In genomic region chr7:106779877-106780276, GRCh38 we compare ENCODE assay signal across 10 cellular contexts.
DNase-seq lines count a peak whose midpoint lies in the region; ATAC-seq, FAIRE-seq and TF ChIP-seq lines count a peak whose summit lies in the region.
"Had no signal": no experiment of that assay in that cellular context is flagged by ENCODE, and none has a peak within 500 bp of the region (broad histone marks: within the 10 kb centered on the region; RNA-seq: fewer than 3 reads in every experiment).

No MANE protein-coding gene starts in this region.

- ATAC-seq in Panc1 (0 out of 2 replicates have a peak, but pooled peaks have one; percentile 55), GM18505 (IDR thresholded peaks at IDR 0.05; ENCODE audit: unreplicated experiment) (no peak), GM19395 (IDR thresholded peaks at IDR 0.05; ENCODE audit: unreplicated experiment) (no peak)
- ATAC-seq: T-helper 17 cell had no signal

- CTCF ChIA-PET in Panc1 (lab: Charles Lee), result no interaction called here

- H3K27ac ChIP-seq in Panc1 (ENCODE audit: low read length) (no peak overlapping the region), keratinocyte (ENCODE audit: control insufficient read depth, insufficient read depth, low read length) (no peak overlapping the region)

- H3K9me3 ChIP-seq in BE2C (no peaks in the 10 kb centered on the region), Panc1 (ENCODE audit: control insufficient read depth, insufficient read depth, low read depth, low read length) (no peaks in the 10 kb centered on the region), keratinocyte (ENCODE audit: control insufficient read depth, low read depth, low read length) (no peaks in the 10 kb centered on the region)
- H3K9me3 ChIP-seq: HAP-1 had no signal

- DNase-seq in BE2C (peak; percentile 24), Panc1 (ENCODE audit: low read depth, low spot score) (no peak), keratinocyte (ENCODE audit: low read depth, low spot score) (no peak), NCI-H1930 (lab: John Stamatoyannopoulos, UW) (no peak), NCI-H345 treated with DMSO at 0.1 percent for 48 hours (lab: John Stamatoyannopoulos, UW; ENCODE audit: unreplicated experiment) (no peak)
- DNase-seq: T-helper 17 cell had no signal

- H3K36me3 ChIP-seq in BE2C (no peaks in the 10 kb centered on the region), Panc1 (ENCODE audit: control insufficient read depth, insufficient read depth, low read length) (no peaks in the 10 kb centered on the region), keratinocyte (ENCODE audit: control insufficient read depth in 2 of 2, extremely low read depth in 1 of 2, insufficient read depth in 2 of 2, low read length in 2 of 2) (no peaks in the 10 kb centered on the region)
- H3K36me3 ChIP-seq: HAP-1 had no signal

- no peak overlapping the region for H3K9ac ChIP-seq in keratinocyte (ENCODE audit: control insufficient read depth, extremely low read depth, insufficient read depth, low read length)

- H3K4me1 ChIP-seq in BE2C (no peaks in the 10 kb centered on the region), Panc1 (ENCODE audit: control insufficient read depth, insufficient read depth, low read length) (peaks cover 8% of the 10 kb centered on the region; the same call in 1 of the 2 replicates), keratinocyte (ENCODE audit: control insufficient read depth, extremely low read depth, insufficient read depth, low read length) (peaks cover 10% of the 10 kb centered on the region)
- H3K4me1 ChIP-seq: HAP-1 had no signal

- TF ChIP-seq POLR2A in GM18505 (IDR thresholded peaks at IDR 0.05; ENCODE audit: borderline replicate concordance, extremely low read depth, insufficient read depth, insufficient read length), result no peak

- POLR2A ChIA-PET in Panc1 (lab: Charles Lee), result no interaction called here

- TF ChIP-seq CTCF in BE2C (IDR thresholded peaks at IDR 0.05; ENCODE audit: low read depth, low read length) (peak; percentile 46), GM12874 (IDR thresholded peaks at IDR 0.05; ENCODE audit: insufficient read depth, low read depth, low read length) (peak; percentile 42; the same call in 1 of the 2 replicates), Panc1 (IDR thresholded peaks at IDR 0.05) (peak; percentile 21; the same call in 1 of the 2 replicates), keratinocyte (optimal IDR thresholded peaks at IDR 0.05 in 1 of 3, IDR thresholded peaks at IDR 0.05 in 1 of 3, conservative IDR thresholded peaks at IDR 0.05 in 1 of 3; ENCODE audit: extremely low read depth in 1 of 3, insufficient read depth in 2 of 3, low read length in 3 of 3) (peak in 2 of 3 experiments; percentile 24 to 46)

- H3K79me2 ChIP-seq in keratinocyte (ENCODE audit: control insufficient read depth, insufficient read depth, low read length), result no peaks in the 10 kb centered on the region

- no peaks in the 10 kb centered on the region for H3K9me1 ChIP-seq in keratinocyte (ENCODE audit: control insufficient read depth, extremely low read depth, insufficient read depth, low read length)

- BruUV-seq in Panc1 (replicated peaks; lab: Mats Ljungman, UMichigan), result no TSS peak

- dilution Hi-C loops in keratinocyte (cut with MboI; ENCODE audit: extremely low pct_ligation_motif_present, low sequenced_read_pairs), result no loop called here

- intact Hi-C loops in Panc1 (cut with micrococcal nuclease; ENCODE audit: unreplicated experiment), result no loop called here

- H3K4me3 ChIP-seq in BE2C (ENCODE audit: low read depth, low read length) (no peak overlapping the region), Panc1 (ENCODE audit: low read depth in 2 of 2, low read length in 2 of 2) (no peak overlapping the region), keratinocyte (ENCODE audit: control insufficient read depth in 2 of 3, extremely low read depth in 1 of 3, insufficient read depth in 2 of 3, low read depth in 1 of 3, low read length in 3 of 3) (no peak overlapping the region)
- H3K4me3 ChIP-seq: HAP-1 had no signal

- FAIRE-seq in keratinocyte (lab: Jason Lieb, UNC), result no peak

- H2AFZ ChIP-seq in keratinocyte (ENCODE audit: control insufficient read depth, low read length), result no peak overlapping the region

- in situ Hi-C loops in Panc1 (cut with HindIII; ENCODE audit: low pct_unique_long_range_greater_than_20kb, low sequenced_read_pairs), result no loop called here

- H4K20me1 ChIP-seq in keratinocyte (ENCODE audit: control insufficient read depth, extremely low read depth, insufficient read depth, low read length), result no peaks in the 10 kb centered on the region

- H3K27me3 ChIP-seq in BE2C, result no peaks in the 10 kb centered on the region
- no peaks in the 10 kb centered on the region for H3K27me3 ChIP-seq in Panc1 (ENCODE audit: control insufficient read depth, insufficient read depth, low read length)
- no peaks in the 10 kb centered on the region for H3K27me3 ChIP-seq in keratinocyte (ENCODE audit: control insufficient read depth, extremely low read depth, insufficient read depth, low read length)

- no peak overlapping the region for H3K4me2 ChIP-seq in keratinocyte (ENCODE audit: control insufficient read depth, extremely low read depth, insufficient read depth, low read depth, low read length)
